In genomic region chr22:23781533-23781932, GRCh38 we compare ENCODE assay signal across 15 cellular contexts. TPM values are rescaled to one million over a fixed set of nuclear protein-coding genes. Genes with fewer than 3 reads are reported as not detected.
A peak's percentile ranks its signal among the peaks of the same experiment; 100 is the strongest.
DNase-seq lines count a peak whose midpoint lies in the region; ATAC-seq, FAIRE-seq and TF ChIP-seq lines count a peak whose summit lies in the region.
"Had no signal": no experiment of that assay in that cellular context is flagged by ENCODE, and none has a peak within 500 bp of the region (broad histone marks: within the 10 kb centered on the region; RNA-seq: fewer than 3 reads in every experiment).

No MANE protein-coding gene starts in this region.

- POLR2A ChIA-PET in H1 (lab: Charles Lee; ENCODE audit: partially characterized antibody), result interaction anchor here (1.5 to 2.0 kb wide), 2 partner anchors 8 to 113 kb away, joined by 3 to 5 read pairs; partner anchors contain the start of gene MMP11

- TF ChIP-seq EP300 in H1 (IDR thresholded peaks at IDR 0.05; ENCODE audit: borderline replicate concordance in 1 of 2, low read depth in 2 of 2, low read length in 2 of 2), result no peak

- no peak for TF ChIP-seq POLR2A in H1 (IDR thresholded peaks at IDR 0.05; ENCODE audit: control extremely low read depth in 1 of 2, low read depth in 2 of 2, low read length in 2 of 2)

- H3K4me3 Mint-ChIP-seq in osteocyte (ENCODE audit: unreplicated experiment), result no peak overlapping the region

- H3K9ac ChIP-seq in NT2/D1 (ENCODE audit: insufficient read length, low read depth) (peak overlapping the region; percentile 33), H1 (replicated peaks in 1 of 4; ENCODE audit: extremely low read depth in 1 of 4, low read depth in 3 of 4, low read length in 3 of 4) (no peak overlapping the region)

- no peak overlapping the region for H3K14ac ChIP-seq in H1 (ENCODE audit: insufficient read length)

- H3K27me3 Mint-ChIP-seq in osteocyte (ENCODE audit: unreplicated experiment), result no peaks in the 10 kb centered on the region

- FAIRE-seq in H1 (lab: Jason Lieb, UNC), result no peak
- FAIRE-seq: GM19239 had no signal

- peaks cover 0 to 2% of the 10 kb centered on the region in 2 experiments for H4K20me1 ChIP-seq in H1 (replicated peaks in 1 of 2; ENCODE audit: control insufficient read depth in 1 of 2, insufficient read depth in 2 of 2, low read length in 2 of 2)

- no peak overlapping the region for H3K18ac ChIP-seq in H1 (ENCODE audit: extremely low read depth, low read length)

- H2BK120ac ChIP-seq in H1 (replicated peaks; ENCODE audit: low read depth, low read length), result no peak overlapping the region

- no peak overlapping the region for H3K27ac ChIP-seq in H1 (ENCODE audit: low read depth, low read length)
- H3K27ac ChIP-seq: HL-60 had no signal

- H3K23ac ChIP-seq in H1 (ENCODE audit: insufficient read length), result no peak overlapping the region

- ATAC-seq in activated naive CD4-positive, alpha-beta T cell treated with anti-CD3 and anti-CD28 coated beads, Interleukin-2, amount 50 U/mL, for 72 hours, result no peak
- ATAC-seq in GM19324 (IDR thresholded peaks at IDR 0.05; ENCODE audit: low FRiP score, unreplicated experiment), result no peak
- ATAC-seq: left colon had no signal

- no peak overlapping the region for H2BK15ac ChIP-seq in H1 (ENCODE audit: low read length)

- WGBS in H1 (ENCODE audit: extremely low coverage in 1 of 2, insufficient coverage in 1 of 2, insufficient read length in 1 of 2, insufficient replicate concordance in 2 of 2, low coverage in 1 of 2, low lambda C conversion rate in 2 of 2, missing lambda C conversion rate in 1 of 2), 2 experiments, result 87% methylated on average over 9 of the region's 9 CpGs; no CpG with 5 or more reads in 1 of the 2 experiments

- no peak overlapping the region for H4K5ac ChIP-seq in H1 (ENCODE audit: insufficient read length, low read depth, low read length)

- H3K9me3 ChIP-seq in NT2/D1 (ENCODE audit: insufficient read depth, low read length), result no peaks in the 10 kb centered on the region
- H3K9me3 ChIP-seq in H1 (ENCODE audit: insufficient read depth in 2 of 2, low read depth in 1 of 2, low read length in 1 of 2), result no peaks in the 10 kb centered on the region

- H3K36me3 Mint-ChIP-seq in osteocyte (ENCODE audit: unreplicated experiment), result peaks cover 3% of the 10 kb centered on the region
- H3K36me3 Mint-ChIP-seq in activated naive CD4-positive, alpha-beta T cell treated with anti-CD3 and anti-CD28 coated beads, Interleukin-2, amount 50 U/mL, for 72 hours, result no peaks in the 10 kb centered on the region

- H3K4me2 ChIP-seq in H1 (ENCODE audit: insufficient read depth in 1 of 2, low read depth in 2 of 2, low read length in 2 of 2), result no peak overlapping the region

- peaks cover 39% of the 10 kb centered on the region for H3K4me1 Mint-ChIP-seq in osteocyte (ENCODE audit: unreplicated experiment)

- no peak overlapping the region for H2BK20ac ChIP-seq in H1 (ENCODE audit: low read length)

- H2BK5ac ChIP-seq in H1 (ENCODE audit: low read depth, low read length), result no peak overlapping the region

- no peaks in the 10 kb centered on the region for H3K27me3 ChIP-seq in NT2/D1 (ENCODE audit: insufficient read depth, insufficient read length)
- H3K27me3 ChIP-seq in H1 (replicated peaks in 1 of 4; ENCODE audit: control insufficient read depth in 3 of 4, extremely low read depth in 1 of 4, insufficient read depth in 3 of 4, low read length in 3 of 4), result no peaks in the 10 kb centered on the region

- H3K4me1 ChIP-seq in NT2/D1 (ENCODE audit: insufficient read depth, insufficient read length) (peaks cover 10% of the 10 kb centered on the region), H1 (replicated peaks in 1 of 4; ENCODE audit: control insufficient read depth in 3 of 4, insufficient read depth in 4 of 4, low read length in 3 of 4) (peaks cover 0 to 9% (median 3%) of the 10 kb centered on the region in 4 experiments; a peak in 3 of 7 replicates)

- no peak overlapping the region for H2AK5ac ChIP-seq in H1 (ENCODE audit: low read depth, low read length)

- H2AFZ ChIP-seq in H1 (ENCODE audit: low read length), result no peak overlapping the region

- no peak overlapping the region for H4K91ac ChIP-seq in H1 (replicated peaks; ENCODE audit: insufficient read length, low read length)

- DNase-seq in Daoy (ENCODE audit: low read depth), result peak; percentile 82
- DNase-seq in NT2/D1 (ENCODE audit: low read depth, low spot score), result no peak
- DNase-seq in H1 (ENCODE audit: low read depth in 1 of 2, low spot score in 2 of 2), result no peak
- no peak for DNase-seq in osteocyte (ENCODE audit: extremely low spot score, unreplicated experiment)
- DNase-seq in SIG-M5 (lab: John Stamatoyannopoulos, UW), result no peak
- no peak for DNase-seq in NCI-H1930 (lab: John Stamatoyannopoulos, UW)
- no peak for DNase-seq in activated naive CD4-positive, alpha-beta T cell treated with anti-CD3 and anti-CD28 coated beads, Interleukin-2, amount 50 U/mL, for 72 hours (ENCODE audit: low spot score in 2 of 2)
- DNase-seq: activated CD8-positive, alpha-beta memory T cell treated with anti-CD3 and anti-CD28 coated beads, Interleukin-2, amount 50 U/mL, for 4 hours; left colon; NCI-H1436; stimulated activated CD4-positive, alpha-beta T cell treated with anti-CD3 and anti-CD28 coated beads, Interleukin-2, amount 100 ng/mL, for 24 hours had no signal

- H3K79me1 ChIP-seq in H1 (ENCODE audit: low read depth, low read length), result no peaks in the 10 kb centered on the region; the same call in 1 of the 2 replicates

- H3K9me3 Mint-ChIP-seq in osteocyte (ENCODE audit: unreplicated experiment), result no peaks in the 10 kb centered on the region
- H3K9me3 Mint-ChIP-seq in activated naive CD4-positive, alpha-beta T cell treated with anti-CD3 and anti-CD28 coated beads, Interleukin-2, amount 50 U/mL, for 72 hours, result no peaks in the 10 kb centered on the region

- TF ChIP-seq CTCF in H1 (IDR thresholded peaks at IDR 0.05; ENCODE audit: control extremely low read depth in 1 of 3, insufficient read depth in 1 of 3, low read depth in 1 of 3, low read length in 3 of 3) (no peak), osteocyte (IDR thresholded peaks at IDR 0.05) (no peak)

- H3K23me2 ChIP-seq in H1 (ENCODE audit: low read depth, low read length), result no peaks in the 10 kb centered on the region

- H3K36me3 ChIP-seq in NT2/D1 (ENCODE audit: insufficient read depth, insufficient read length, low read length), result no peaks in the 10 kb centered on the region
- H3K36me3 ChIP-seq in H1 (ENCODE audit: control insufficient read depth in 2 of 4, insufficient read depth in 4 of 4, low read length in 3 of 4), result no peaks in the 10 kb centered on the region

- no peaks in the 10 kb centered on the region for H3K79me2 ChIP-seq in H1 (ENCODE audit: control insufficient read depth in 1 of 2, insufficient read depth in 2 of 2, low read length in 2 of 2)

- no peak overlapping the region for H3K56ac ChIP-seq in H1 (replicated peaks; ENCODE audit: insufficient read length, low read depth, low read length)

- CTCF ChIA-PET in H1 (lab: Charles Lee; ENCODE audit: partially characterized antibody), result no interaction called here

- no peak overlapping the region for H3K4me3 ChIP-seq in NT2/D1 (ENCODE audit: insufficient read length, low read depth)
- no peak overlapping the region for H3K4me3 ChIP-seq in H1 (ENCODE audit: extremely low read depth in 1 of 4, insufficient read depth in 2 of 4, low read depth in 3 of 4, low read length in 4 of 4)

- H2BK12ac ChIP-seq in H1 (ENCODE audit: low read depth, low read length), result no peak overlapping the region

- no peak overlapping the region for H3K4ac ChIP-seq in H1 (replicated peaks; ENCODE audit: insufficient read length, low read depth, low read length)

- peak overlapping the region; percentile 51; the same call in 1 of the 2 replicates for H4K8ac ChIP-seq in H1 (ENCODE audit: extremely low read depth, insufficient read depth, low read length)

- TF ChIP-seq RAD21 in H1 (IDR thresholded peaks at IDR 0.05 in 1 of 2, conservative IDR thresholded peaks at IDR 0.05 in 1 of 2; ENCODE audit: low read depth in 2 of 2, low read length in 2 of 2), result no peak

- H3K27ac Mint-ChIP-seq in osteocyte (ENCODE audit: unreplicated experiment), result peak overlapping the region; percentile 78
- peak overlapping the region in 1 of 2 donors; percentile 83 for H3K27ac Mint-ChIP-seq in activated naive CD4-positive, alpha-beta T cell treated with anti-CD3 and anti-CD28 coated beads, Interleukin-2, amount 50 U/mL, for 72 hours

RNA-seq across cellular contexts. Expression of gene SMARCB1, which starts 5.2 kb away (rescaled TPM):
- total RNA-seq in Daoy (2014; rRNA removed; shearing (Covaris generic)), result 125 and 144 TPM in 2 replicates
- 116 and 124 TPM in 2 replicates for total RNA-seq in H1 (2021; fragmentation: NEBNext Ultra II Directional; extraction: Animal tissue kit (Norgen Biotek cat#: 25700))
- 145 and 158 TPM in 2 replicates for polyA plus RNA-seq in H1 (2011; rRNA removed)
- 163 TPM for polyA plus RNA-seq in H1 (2011; cell fraction: cytosol; rRNA removed)
- polyA plus RNA-seq in H1 (2011; cell fraction: nucleus; rRNA removed), result 143 TPM
- polyA plus RNA-seq in H1 (2012, experiment 1 of 2), result 131 to 147 TPM (median 142 TPM) in 4 replicates
- polyA plus RNA-seq in H1 (2012, experiment 2 of 2), result 167 TPM
- polyA plus RNA-seq in H1 (2013, experiment 1 of 2), result 65.5 TPM
- 63.4 TPM for polyA plus RNA-seq in H1 (2013, experiment 2 of 2)
- polyA minus RNA-seq in H1 (2011; rRNA and poly(A)+ RNA removed), result 109 and 125 TPM in 2 replicates
- polyA minus RNA-seq in H1 (2011; cell fraction: cytosol; rRNA and poly(A)+ RNA removed), result 50.9 TPM
- 64.2 TPM for polyA minus RNA-seq in H1 (2011; cell fraction: nucleus; rRNA and poly(A)+ RNA removed)
- total RNA-seq in osteocyte, result 126 and 127 TPM in 2 replicates
- 10 to 100 TPM; 51.9 to 72.7 TPM for total RNA-seq in activated naive CD4-positive, alpha-beta T cell treated with anti-CD3 and anti-CD28 coated beads, Interleukin-2, amount 50 U/mL, for 72 hours

RNA-seq across cellular contexts. Expression of gene MMP11, which starts 8.9 kb away (rescaled TPM):
- total RNA-seq in Daoy (2014; rRNA removed; shearing (Covaris generic)), result 0.34 and 4.2 TPM in 2 replicates
- 9.6 and 10.2 TPM in 2 replicates for total RNA-seq in H1 (2021; fragmentation: NEBNext Ultra II Directional; extraction: Animal tissue kit (Norgen Biotek cat#: 25700))
- 18.3 and 29.7 TPM in 2 replicates for polyA plus RNA-seq in H1 (2011; rRNA removed)
- 18.5 TPM for polyA plus RNA-seq in H1 (2011; cell fraction: cytosol; rRNA removed)
- 34.3 TPM for polyA plus RNA-seq in H1 (2011; cell fraction: nucleus; rRNA removed)
- polyA plus RNA-seq in H1 (2012, experiment 1 of 2), result 5.6 to 13.4 TPM (median 10.3 TPM) in 4 replicates
- 9.7 TPM for polyA plus RNA-seq in H1 (2012, experiment 2 of 2)
- 7.1 TPM for polyA plus RNA-seq in H1 (2013, experiment 1 of 2)
- polyA plus RNA-seq in H1 (2013, experiment 2 of 2), result 7.1 TPM
- polyA minus RNA-seq in H1 (2011; rRNA and poly(A)+ RNA removed), result 11.1 and 12.8 TPM in 2 replicates
- 6.0 TPM for polyA minus RNA-seq in H1 (2011; cell fraction: cytosol; rRNA and poly(A)+ RNA removed)
- 9.4 TPM for polyA minus RNA-seq in H1 (2011; cell fraction: nucleus; rRNA and poly(A)+ RNA removed)
- total RNA-seq in osteocyte, result 72.5 and 76.5 TPM in 2 replicates
- total RNA-seq in activated naive CD4-positive, alpha-beta T cell treated with anti-CD3 and anti-CD28 coated beads, Interleukin-2, amount 50 U/mL, for 72 hours, result under 1 TPM; 0.23 to 0.32 TPM

RNA-seq across cellular contexts. Expression of gene CHCHD10, which starts 13.8 kb away (rescaled TPM):
- 3.5 and 31.6 TPM in 2 replicates for total RNA-seq in Daoy (2014; rRNA removed; shearing (Covaris generic))
- total RNA-seq in H1 (2021; fragmentation: NEBNext Ultra II Directional; extraction: Animal tissue kit (Norgen Biotek cat#: 25700)), result 94.5 and 104 TPM in 2 replicates
- 58.3 and 109 TPM in 2 replicates for polyA plus RNA-seq in H1 (2011; rRNA removed)
- 40.4 TPM for polyA plus RNA-seq in H1 (2011; cell fraction: cytosol; rRNA removed)
- 99.4 TPM for polyA plus RNA-seq in H1 (2011; cell fraction: nucleus; rRNA removed)
- 92.7 to 174 TPM (median 154 TPM) in 4 replicates for polyA plus RNA-seq in H1 (2012, experiment 1 of 2)
- 107 TPM for polyA plus RNA-seq in H1 (2012, experiment 2 of 2)
- 237 TPM for polyA plus RNA-seq in H1 (2013, experiment 1 of 2)
- polyA plus RNA-seq in H1 (2013, experiment 2 of 2), result 229 TPM
- 30.5 and 40.0 TPM in 2 replicates for polyA minus RNA-seq in H1 (2011; rRNA and poly(A)+ RNA removed)
- 61.1 TPM for polyA minus RNA-seq in H1 (2011; cell fraction: cytosol; rRNA and poly(A)+ RNA removed)
- 35.8 TPM for polyA minus RNA-seq in H1 (2011; cell fraction: nucleus; rRNA and poly(A)+ RNA removed)
- total RNA-seq in osteocyte, result 30.6 and 34.0 TPM in 2 replicates
- 100 to 1,000 TPM; 105 to 118 TPM for total RNA-seq in activated naive CD4-positive, alpha-beta T cell treated with anti-CD3 and anti-CD28 coated beads, Interleukin-2, amount 50 U/mL, for 72 hours
- polyA plus RNA-seq: neural cell had no signal

RNA-seq across cellular contexts. Expression of gene C22orf15, which starts 18.7 kb away (rescaled TPM):
- not detected in 2 replicates for total RNA-seq in Daoy (2014; rRNA removed; shearing (Covaris generic))
- 2.3 and 4.9 TPM in 2 replicates for total RNA-seq in H1 (2021; fragmentation: NEBNext Ultra II Directional; extraction: Animal tissue kit (Norgen Biotek cat#: 25700))
- polyA plus RNA-seq in H1 (2011; rRNA removed), result 4.2 and 6.9 TPM in 2 replicates
- 7.1 TPM for polyA plus RNA-seq in H1 (2011; cell fraction: cytosol; rRNA removed)
- 19.9 TPM for polyA plus RNA-seq in H1 (2011; cell fraction: nucleus; rRNA removed)
- polyA plus RNA-seq in H1 (2012, experiment 1 of 2), result 3.1 to 5.6 TPM (median 4.3 TPM) in 4 replicates
- polyA plus RNA-seq in H1 (2012, experiment 2 of 2), result 4.1 TPM
- polyA plus RNA-seq in H1 (2013, experiment 1 of 2), result 2.6 TPM
- polyA plus RNA-seq in H1 (2013, experiment 2 of 2), result 3.1 TPM
- 1.3 and 2.0 TPM in 2 replicates for polyA minus RNA-seq in H1 (2011; rRNA and poly(A)+ RNA removed)
- polyA minus RNA-seq in H1 (2011; cell fraction: cytosol; rRNA and poly(A)+ RNA removed), result not detected
- 2.2 TPM for polyA minus RNA-seq in H1 (2011; cell fraction: nucleus; rRNA and poly(A)+ RNA removed)
- total RNA-seq in osteocyte, result not detected in 2 replicates
- total RNA-seq in activated naive CD4-positive, alpha-beta T cell treated with anti-CD3 and anti-CD28 coated beads, Interleukin-2, amount 50 U/mL, for 72 hours, result 1 to 10 TPM in 1 of 2 donors, not detected in 1; 1.8 TPM
- total RNA-seq: left colon had no signal
- polyA plus RNA-seq: neural cell had no signal

RNA-seq across cellular contexts. Expression of gene VPREB3, which starts 27.3 kb away (rescaled TPM):
- not detected in 2 replicates for total RNA-seq in Daoy (2014; rRNA removed; shearing (Covaris generic))
- total RNA-seq in H1 (2021; fragmentation: NEBNext Ultra II Directional; extraction: Animal tissue kit (Norgen Biotek cat#: 25700)), result 0.52 and 0.77 TPM in 2 replicates
- 4.0 and 4.6 TPM in 2 replicates for polyA plus RNA-seq in H1 (2011; rRNA removed)
- 1.8 TPM for polyA plus RNA-seq in H1 (2011; cell fraction: cytosol; rRNA removed)
- 1.6 TPM for polyA plus RNA-seq in H1 (2011; cell fraction: nucleus; rRNA removed)
- 0.51 to 1.8 TPM (median 0.82 TPM) in 3 of 4 replicates, not detected in the other for polyA plus RNA-seq in H1 (2012, experiment 1 of 2)
- 1.7 TPM for polyA plus RNA-seq in H1 (2012, experiment 2 of 2)
- polyA plus RNA-seq in H1 (2013, experiment 1 of 2), result 0.99 TPM
- 1.3 TPM for polyA plus RNA-seq in H1 (2013, experiment 2 of 2)
- 0.98 and 1.1 TPM in 2 replicates for polyA minus RNA-seq in H1 (2011; rRNA and poly(A)+ RNA removed)
- 2.9 TPM for polyA minus RNA-seq in H1 (2011; cell fraction: cytosol; rRNA and poly(A)+ RNA removed)
- polyA minus RNA-seq in H1 (2011; cell fraction: nucleus; rRNA and poly(A)+ RNA removed), result 2.1 TPM
- total RNA-seq in osteocyte, result not detected in 2 replicates
- under 1 TPM; 0.52 to 0.60 TPM for total RNA-seq in activated naive CD4-positive, alpha-beta T cell treated with anti-CD3 and anti-CD28 coated beads, Interleukin-2, amount 50 U/mL, for 72 hours
- polyA plus RNA-seq: neural cell had no signal
